ENCODE assay signal across 7 cellular contexts in genomic region chr1:102699524-102699923, GRCh38.
"Had no signal": no experiment of that assay in that cellular context is flagged by ENCODE, and none has a peak within 500 bp of the region (broad histone marks: within the 10 kb centered on the region; RNA-seq: fewer than 3 reads in every experiment).

No MANE protein-coding gene starts in this region.

- H3K4me2 ChIP-seq: KMS-11 had no signal

- H3K4me3 Mint-ChIP-seq: IgD-negative memory B cell had no signal

- H3K4me1 Mint-ChIP-seq: IgD-negative memory B cell had no signal

- H3K27me3 Mint-ChIP-seq: IgD-negative memory B cell had no signal

- DNase-seq: IMR-90, KBM-7, KG1 had no signal

- H3K36me3 Mint-ChIP-seq: IgD-negative memory B cell had no signal

- H3K27ac Mint-ChIP-seq: IgD-negative memory B cell had no signal

- H3K27ac ChIP-seq: HL-60, KMS-11 had no signal

- H3K9ac ChIP-seq: KMS-11 had no signal

- FAIRE-seq: HTR-8/SVneo had no signal
